ENCODE assay signal across 27 cellular contexts in the genomic region with DNA sequence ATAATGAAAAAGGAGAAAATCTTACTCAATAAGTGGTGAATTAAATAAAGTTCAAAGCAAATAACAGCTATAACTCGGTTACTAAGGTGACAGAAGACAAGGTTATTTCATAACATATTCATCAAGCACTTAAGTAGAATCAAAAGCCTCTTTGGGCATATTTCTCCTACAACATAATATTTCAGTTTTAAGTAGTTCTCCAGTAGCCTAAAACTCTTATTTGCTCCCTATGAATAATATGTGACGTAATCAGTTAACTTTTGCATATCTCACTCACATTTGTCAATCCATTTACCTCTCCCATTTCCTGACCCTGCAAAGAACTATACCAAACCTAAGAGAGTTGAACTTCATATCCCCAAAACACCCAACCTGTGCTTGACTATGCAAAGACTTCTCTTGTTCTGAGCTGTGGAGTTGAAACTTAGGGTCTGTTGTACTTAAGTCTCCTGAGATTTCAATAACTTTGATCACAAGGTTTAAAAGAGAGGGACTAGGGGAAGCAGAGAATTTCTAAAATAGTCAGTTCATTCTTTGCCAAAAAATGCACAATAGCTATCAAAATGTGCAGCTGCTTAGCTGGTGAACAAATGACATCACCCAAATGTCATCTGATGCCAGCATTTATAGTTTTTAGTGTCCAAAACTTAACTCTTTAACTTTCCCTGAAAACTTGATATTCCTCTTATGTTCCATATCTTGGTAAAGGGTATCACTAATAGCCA. TPM values are rescaled to one million over a fixed set of nuclear protein-coding genes. Genes with fewer than 3 reads are reported as not detected.
DNase-seq lines count a peak whose midpoint lies in the region; TF ChIP-seq lines count a peak whose summit lies in the region.
"Had no signal": no experiment of that assay in that cellular context is flagged by ENCODE, and none has a peak within 500 bp of the region (broad histone marks: within the 10 kb centered on the region; RNA-seq: fewer than 3 reads in every experiment).

No MANE protein-coding gene starts in this region.

- no peaks in the 10 kb centered on the region for H3K36me3 ChIP-seq in adipocyte (ENCODE audit: control insufficient read depth, insufficient read depth, low read length, severe bottlenecking)
- H3K36me3 ChIP-seq: adrenal gland, BE2C, cardiac muscle cell, lower lobe of right lung, sigmoid colon had no signal

- peaks cover 9% of the 10 kb centered on the region for H3K4me1 ChIP-seq in adipocyte (ENCODE audit: control insufficient read depth, insufficient read depth, low read length)
- H3K4me1 ChIP-seq: adrenal gland, BE2C, foreskin keratinocyte had no signal

- H3K9me3 ChIP-seq in adipocyte (ENCODE audit: control insufficient read depth, low read length), result no peaks in the 10 kb centered on the region
- H3K9me3 ChIP-seq: adrenal gland, BE2C, lower lobe of right lung, sigmoid colon had no signal

- H3K9ac ChIP-seq in adipocyte (ENCODE audit: low read length), result no peak overlapping the region

- H3K4me3 ChIP-seq in adipocyte (ENCODE audit: low read length), result no peak overlapping the region
- H3K4me3 ChIP-seq in fibroblast of mammary gland (ENCODE audit: control insufficient read depth, low read depth, low read length), result no peak overlapping the region
- H3K4me3 ChIP-seq: adrenal gland, cardiac muscle cell, lower lobe of right lung, sigmoid colon, SK-N-MC had no signal

- no peak for TF ChIP-seq CTCF in fibroblast of mammary gland (conservative IDR thresholded peaks at IDR 0.05; ENCODE audit: control insufficient read depth, insufficient read depth, low read depth, low read length)

- DNase-seq in Ammon's horn (ENCODE audit: low spot score), result peak; percentile 34
- peak; percentile 32 for DNase-seq in adipocyte (ENCODE audit: low read depth)
- DNase-seq in fibroblast of mammary gland (ENCODE audit: low read depth), result peak; percentile 18
- DNase-seq in myocyte (ENCODE audit: low read depth), result peak; percentile 25
- DNase-seq in NCI-H446 treated with DMSO at 0.1 percent for 48 hours (lab: John Stamatoyannopoulos, UW), result no peak
- DNase-seq in activated CD8-positive, alpha-beta memory T cell treated with anti-CD3 and anti-CD28 coated beads, Interleukin-2, amount 50 U/mL, for 48 hours, result no peak
- DNase-seq in middle frontal gyrus (ENCODE audit: extremely low spot score, low spot score), result no peak
- no peak for DNase-seq in NCI-H187 (lab: John Stamatoyannopoulos, UW)
- DNase-seq: activated CD4-positive, alpha-beta T cell treated with anti-CD3 and anti-CD28 coated beads for 4 hours; activated CD8-positive, alpha-beta memory T cell treated with anti-CD3 and anti-CD28 coated beads for 24 hours; activated T-cell treated with anti-CD3 and anti-CD28 coated beads, Interleukin-2, amount 50 U/mL, for 24 hours; adrenal gland; BE2C; COR-L47; foreskin keratinocyte; H7; Karpas-422; lower lobe of right lung; MV-4-11; NCI-H146; NCI-H526 treated with DMSO at 0.1 percent for 48 hours; sigmoid colon; stimulated activated CD4-positive, alpha-beta T cell treated with anti-CD3 and anti-CD28 coated beads, Interleukin-15, amount 100 ng/mL, for 24 hours; stimulated activated naive CD8-positive, alpha-beta T cell treated with anti-CD3 and anti-CD28 coated beads, Interleukin-15, amount 100 ng/mL, for 72 hours; T-helper 2 cell had no signal

- H3K27me3 ChIP-seq in adipocyte (replicated peaks; ENCODE audit: control insufficient read depth, insufficient read depth, low read length), result no peaks in the 10 kb centered on the region
- H3K27me3 ChIP-seq: adrenal gland, BE2C, cardiac muscle cell, foreskin keratinocyte, sigmoid colon had no signal

RNA-seq across cellular contexts. Expression of a gene that starts 37.2 kb away (rescaled TPM):
- total RNA-seq in myocyte, result 35.2 and 41.0 TPM in 2 replicates
- polyA plus RNA-seq in myocyte (2012), result 13.1 TPM

Comparison
In these comparisons a context has a peak if more than half of its experiments do, and no peak if none do; other contexts are left out.
1. DNase-seq: peak in Ammon's horn (single experiment), adipocyte (single experiment), fibroblast of mammary gland (single experiment) and myocyte (single experiment); none in NCI-H446 treated with DMSO at 0.1 percent for 48 hours (single experiment), activated CD8-positive, alpha-beta memory T cell treated with anti-CD3 and anti-CD28 coated beads, Interleukin-2, amount 50 U/mL, for 48 hours (single experiment), middle frontal gyrus (single experiment) and NCI-H187 (0 of 2).